ENCODE assay signal across 8 cellular contexts in genomic region chr19:16626796-16627193, GRCh38. TPM values are rescaled to one million over a fixed set of nuclear protein-coding genes. Genes with fewer than 3 reads are reported as not detected.
DNase-seq lines count a peak whose midpoint lies in the region; ATAC-seq and TF ChIP-seq lines count a peak whose summit lies in the region.

No MANE protein-coding gene starts in this region.

- no peak for TF ChIP-seq CTCF in left ventricle myocardium inferior (IDR thresholded peaks at IDR 0.05; ENCODE audit: borderline replicate concordance)
- TF ChIP-seq CTCF in brain (conservative IDR thresholded peaks at IDR 0.05), result no peak
- TF ChIP-seq CTCF in mesothelial cell of epicardium (IDR thresholded peaks at IDR 0.05; ENCODE audit: unreplicated experiment), result no peak

- 3 to 4% methylated on average over 12 of the region's 12 CpGs for WGBS in aorta, 2 donors

- DNase-seq in left ventricle myocardium inferior (no peak), left ventricle myocardium superior (no peak), mesothelial cell of epicardium (ENCODE audit: low spot score in 2 of 2, unreplicated experiment in 2 of 2) (no peak), aorta (no peak), NCI-H2081 treated with DMSO at 0.1 percent for 48 hours (lab: John Stamatoyannopoulos, UW) (no peak)

- H3K27ac Mint-ChIP-seq in brain (peak overlapping the region; percentile 92 to 97 (median 93)), mesothelial cell of epicardium (peak overlapping the region; percentile 96)

- ATAC-seq in left ventricle myocardium superior, result no peak
- ATAC-seq in aorta (ENCODE audit: low FRiP score), result no peak
- ATAC-seq in HG02678 (IDR thresholded peaks at IDR 0.05; ENCODE audit: unreplicated experiment), result no peak
- ATAC-seq in HG02571 (IDR thresholded peaks at IDR 0.05; ENCODE audit: unreplicated experiment), result no peak

- peaks cover 17% of the 10 kb centered on the region for H3K36me3 Mint-ChIP-seq in brain
- H3K36me3 Mint-ChIP-seq in mesothelial cell of epicardium, result peaks cover 6% of the 10 kb centered on the region

- H3K9me3 ChIP-seq in left ventricle myocardium inferior (replicated peaks), result no peaks in the 10 kb centered on the region
- no peaks in the 10 kb centered on the region for H3K9me3 ChIP-seq in aorta (ENCODE audit: control insufficient read depth, low read length)

- H3K4me1 Mint-ChIP-seq in brain (peaks cover 46% of the 10 kb centered on the region), mesothelial cell of epicardium (peaks cover 26% of the 10 kb centered on the region)

- H3K4me3 Mint-ChIP-seq in brain, result peak overlapping the region; percentile 90 to 96 (median 93)
- H3K4me3 Mint-ChIP-seq in mesothelial cell of epicardium, result peak overlapping the region; percentile 96

- H3K4me1 ChIP-seq in left ventricle myocardium inferior (peaks cover 81% of the 10 kb centered on the region), aorta (ENCODE audit: control insufficient read depth in 1 of 2, insufficient read depth in 2 of 2, low read length in 2 of 2) (no peaks in the 10 kb centered on the region)

- H3K36me3 ChIP-seq in left ventricle myocardium inferior (peaks cover 15% of the 10 kb centered on the region), aorta (ENCODE audit: control insufficient read depth in 1 of 2, insufficient read depth in 2 of 2, low read length in 1 of 2) (no peaks in the 10 kb centered on the region)

- H3K4me3 ChIP-seq in left ventricle myocardium inferior, result peak overlapping the region; percentile 97
- peak overlapping the region; percentile 88 to 96 for H3K4me3 ChIP-seq in aorta (ENCODE audit: low read length in 2 of 2)

- H3K27me3 ChIP-seq in left ventricle myocardium inferior (ENCODE audit: low read depth) (no peaks in the 10 kb centered on the region), aorta (ENCODE audit: control insufficient read depth in 1 of 2, insufficient read depth in 2 of 2, low read length in 1 of 2) (no peaks in the 10 kb centered on the region)

- peaks cover 10% of the 10 kb centered on the region for H3K27me3 Mint-ChIP-seq in brain
- H3K27me3 Mint-ChIP-seq in mesothelial cell of epicardium (ENCODE audit: low read depth), result no peaks in the 10 kb centered on the region

- H3K9me3 Mint-ChIP-seq in brain, result no peaks in the 10 kb centered on the region
- H3K9me3 Mint-ChIP-seq in mesothelial cell of epicardium, result no peaks in the 10 kb centered on the region

- H3K27ac ChIP-seq in left ventricle myocardium inferior (replicated peaks) (peak overlapping the region; percentile 98), aorta (ENCODE audit: low read depth in 1 of 2, low read length in 2 of 2) (no peak overlapping the region)

- intact Hi-C loops in left ventricle myocardium inferior (cut with micrococcal nuclease) (no loop called here), left ventricle myocardium superior (cut with micrococcal nuclease) (no loop called here), aorta (cut with DNase I) (no loop called here)

RNA-seq across cellular contexts. Expression of gene MED26, which starts 1.2 kb away (rescaled TPM):
- total RNA-seq in left ventricle myocardium inferior, result 4.0 TPM
- total RNA-seq in left ventricle myocardium superior, result 4.9 TPM
- polyA plus RNA-seq in brain (ENCODE audit: insufficient read depth, low read depth, low replicate concordance), result 5.6 TPM
- total RNA-seq in mesothelial cell of epicardium, result 13.3 to 15.5 TPM (median 14.0 TPM) in 3 replicates
- total RNA-seq in aorta, result 1 to 10 TPM; 8.0 to 8.4 TPM
- polyA plus RNA-seq in aorta, result 1 to 10 TPM in 1 of 2 donors, under 1 TPM in 1; 0.75 to 2.6 TPM

RNA-seq across cellular contexts. Expression of gene SMIM7, which starts 33.1 kb away (rescaled TPM):
- total RNA-seq in left ventricle myocardium inferior, result 30.8 TPM
- 32.5 TPM for total RNA-seq in left ventricle myocardium superior
- polyA plus RNA-seq in brain (ENCODE audit: insufficient read depth, low read depth, low replicate concordance), result 82.9 TPM
- 74.8 to 80.9 TPM (median 80.2 TPM) in 3 replicates for total RNA-seq in mesothelial cell of epicardium
- 10 to 100 TPM; 46.9 to 70.8 TPM for total RNA-seq in aorta
- polyA plus RNA-seq in aorta, result 100 to 1,000 TPM in 1 of 2 donors, 10 to 100 TPM in 1; 92.7 to 114 TPM

RNA-seq across cellular contexts. Expression of gene TMEM38A, which starts 34.1 kb away (rescaled TPM):
- total RNA-seq in left ventricle myocardium inferior (44.6 TPM), left ventricle myocardium superior (50.5 TPM), mesothelial cell of epicardium (5.7 to 7.8 TPM (median 5.9 TPM) in 3 replicates), aorta (1 to 10 TPM; 3.6 to 5.8 TPM)
- polyA plus RNA-seq in brain (ENCODE audit: insufficient read depth, low read depth, low replicate concordance) (10.8 TPM), aorta (1 to 10 TPM; 3.7 to 8.5 TPM)

RNA-seq across cellular contexts. Expression of gene SLC35E1, which starts 54.6 kb away (rescaled TPM):
- total RNA-seq in left ventricle myocardium inferior (26.8 TPM), left ventricle myocardium superior (22.9 TPM), mesothelial cell of epicardium (39.7 to 45.4 TPM (median 42.1 TPM) in 3 replicates), aorta (10 to 100 TPM; 33.9 to 37.7 TPM)
- polyA plus RNA-seq in brain (ENCODE audit: insufficient read depth, low read depth, low replicate concordance) (25.9 TPM), aorta (10 to 100 TPM; 22.5 to 24.5 TPM)
